Comparison of ENCODE assay signal across 15 cellular contexts in genomic region chr5:9370256-9370655, GRCh38.
"Had no signal": no experiment of that assay in that cellular context is flagged by ENCODE, and none has a peak within 500 bp of the region (broad histone marks: within the 10 kb centered on the region; RNA-seq: fewer than 3 reads in every experiment).

No MANE protein-coding gene starts in this region.

- H3K36me3 ChIP-seq: colonic mucosa, upper lobe of right lung had no signal

- H3K4me1 ChIP-seq: colonic mucosa, testis, upper lobe of right lung had no signal

- DNase-seq: activated CD4-positive, alpha-beta T cell treated with anti-CD3 and anti-CD28 coated beads for 48 hours; activated CD8-positive, alpha-beta memory T cell treated with anti-CD3 and anti-CD28 coated beads, Interleukin-2, amount 50 U/mL, for 48 hours; activated CD8-positive, alpha-beta T cell treated with anti-CD3 and anti-CD28 coated beads, Interleukin-2, amount 10 ng/mL, durations not matched to agents 7 days and 5 days; activated naive CD4-positive, alpha-beta T cell treated with Interleukin-2 at 50 U/mL for 16 hours; activated naive CD8-positive, alpha-beta T cell treated with anti-CD3 and anti-CD28 coated beads, Interleukin-2, amount 50 U/mL, for 24 hours; caudate nucleus; colonic mucosa; effector CD4-positive, alpha-beta T cell; kidney; stimulated activated naive CD8-positive, alpha-beta T cell treated with anti-CD3 and anti-CD28 coated beads, Interleukin-15, Interleukin-2, amounts not matched to agents 100 U/mL and 50 U/mL, for 24 hours; T-helper 1 cell; testis; upper lobe of right lung had no signal

- H3K9me3 ChIP-seq: colonic mucosa, testis, upper lobe of right lung had no signal

- H3K27ac ChIP-seq: colonic mucosa, testis, upper lobe of right lung had no signal

- H3K27me3 ChIP-seq: colonic mucosa, testis, upper lobe of right lung had no signal

- H3K4me3 ChIP-seq: colonic mucosa, testis, upper lobe of right lung had no signal

- ATAC-seq: activated CD8-positive, alpha-beta T cell treated with anti-CD3 and anti-CD28 coated beads, Interleukin-2, amount 10 ng/mL, durations not matched to agents 7 days and 5 days; activated naive CD8-positive, alpha-beta T cell treated with anti-CD3 and anti-CD28 coated beads, Interleukin-2, amount 50 U/mL, for 24 hours; sciatic nerve; stimulated activated naive CD8-positive, alpha-beta T cell treated with anti-CD3 and anti-CD28 coated beads, Interleukin-15, Interleukin-2, amounts not matched to agents 100 U/mL and 50 U/mL, for 24 hours; upper lobe of right lung; WTC11 had no signal
